In genomic region chr11:60951909-60952741, GRCh38 we compare ENCODE assay signal across 1 cellular context.
A peak's percentile ranks its signal among the peaks of the same experiment; 100 is the strongest.
TF ChIP-seq lines count a peak whose summit lies in the region.

SLC15A3 (minus strand) TSS chr11:60952176; CDS start chr11:60951551, 625 bp downstream.

TF ChIP-seq in GM12878, 131 proteins besides CTCF, POLR2A, EP300 and RAD21 (continued from another document):
- TF ChIP-seq MLLT1 (IDR thresholded peaks at IDR 0.05) (peak; percentile 97), RCOR1 (conservative IDR thresholded peaks at IDR 0.05; ENCODE audit: low read depth, low read length) (peak; percentile 17; the same call in 1 of the 2 replicates), CHD1 (IDR thresholded peaks at IDR 0.05; ENCODE audit: low read depth, low read length) (0 out of 2 replicates have a peak, but pooled peaks have one; percentile 25), IKZF2 (IDR thresholded peaks at IDR 0.05) (peak; percentile 99 to 100), HSF1 (IDR thresholded peaks at IDR 0.05; ENCODE audit: low read depth, low read length) (no peak), ZBTB33 (IDR thresholded peaks at IDR 0.05) (no peak), CREB1 (IDR thresholded peaks at IDR 0.05; ENCODE audit: low read depth) (peak; percentile 46), TAF1 (IDR thresholded peaks at IDR 0.05; ENCODE audit: borderline replicate concordance, low read depth, low read length) (peak; percentile 70; the same call in 1 of the 2 replicates), CHD4 (IDR thresholded peaks at IDR 0.05) (peak; percentile 86), USF2 (IDR thresholded peaks at IDR 0.05; ENCODE audit: borderline replicate concordance, low read depth, low read length) (peak; percentile 80)
- TF ChIP-seq, protein P1, sequence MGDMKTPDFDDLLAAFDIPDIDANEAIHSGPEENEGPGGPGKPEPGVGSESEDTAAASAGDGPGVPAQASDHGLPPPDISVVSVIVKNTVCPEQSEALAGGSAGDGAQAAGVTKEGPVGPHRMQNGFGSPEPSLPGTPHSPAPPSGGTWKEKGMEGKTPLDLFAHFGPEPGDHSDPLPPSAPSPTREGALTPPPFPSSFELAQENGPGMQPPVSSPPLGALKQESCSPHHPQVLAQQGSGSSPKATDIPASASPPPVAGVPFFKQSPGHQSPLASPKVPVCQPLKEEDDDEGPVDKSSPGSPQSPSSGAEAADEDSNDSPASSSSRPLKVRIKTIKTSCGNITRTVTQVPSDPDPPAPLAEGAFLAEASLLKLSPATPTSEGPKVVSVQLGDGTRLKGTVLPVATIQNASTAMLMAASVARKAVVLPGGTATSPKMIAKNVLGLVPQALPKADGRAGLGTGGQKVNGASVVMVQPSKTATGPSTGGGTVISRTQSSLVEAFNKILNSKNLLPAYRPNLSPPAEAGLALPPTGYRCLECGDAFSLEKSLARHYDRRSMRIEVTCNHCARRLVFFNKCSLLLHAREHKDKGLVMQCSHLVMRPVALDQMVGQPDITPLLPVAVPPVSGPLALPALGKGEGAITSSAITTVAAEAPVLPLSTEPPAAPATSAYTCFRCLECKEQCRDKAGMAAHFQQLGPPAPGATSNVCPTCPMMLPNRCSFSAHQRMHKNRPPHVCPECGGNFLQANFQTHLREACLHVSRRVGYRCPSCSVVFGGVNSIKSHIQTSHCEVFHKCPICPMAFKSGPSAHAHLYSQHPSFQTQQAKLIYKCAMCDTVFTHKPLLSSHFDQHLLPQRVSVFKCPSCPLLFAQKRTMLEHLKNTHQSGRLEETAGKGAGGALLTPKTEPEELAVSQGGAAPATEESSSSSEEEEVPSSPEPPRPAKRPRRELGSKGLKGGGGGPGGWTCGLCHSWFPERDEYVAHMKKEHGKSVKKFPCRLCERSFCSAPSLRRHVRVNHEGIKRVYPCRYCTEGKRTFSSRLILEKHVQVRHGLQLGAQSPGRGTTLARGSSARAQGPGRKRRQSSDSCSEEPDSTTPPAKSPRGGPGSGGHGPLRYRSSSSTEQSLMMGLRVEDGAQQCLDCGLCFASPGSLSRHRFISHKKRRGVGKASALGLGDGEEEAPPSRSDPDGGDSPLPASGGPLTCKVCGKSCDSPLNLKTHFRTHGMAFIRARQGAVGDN (IDR thresholded peaks at IDR 0.05) = no peak
